Comparison of ENCODE assay signal across 17 cellular contexts in genomic region chr14:39766397-39767000, GRCh38.
DNase-seq lines count a peak whose midpoint lies in the region; ATAC-seq, FAIRE-seq and TF ChIP-seq lines count a peak whose summit lies in the region.
"Had no signal": no experiment of that assay in that cellular context is flagged by ENCODE, and none has a peak within 500 bp of the region (broad histone marks: within the 10 kb centered on the region; RNA-seq: fewer than 3 reads in every experiment).

No MANE protein-coding gene starts in this region.

- no peak overlapping the region for H2BK5ac ChIP-seq in H1 (ENCODE audit: low read depth, low read length)

- H2BK12ac ChIP-seq in H1 (ENCODE audit: low read depth, low read length) = no peak overlapping the region

- no peak overlapping the region for H3K4me3 Mint-ChIP-seq in MCF 10A (ENCODE audit: unreplicated experiment)
- H3K4me3 Mint-ChIP-seq: CD4-positive, alpha-beta T cell had no signal

- CTCF ChIA-PET in MCF 10A (lab: Yijun Ruan, JAX) = no interaction called here
- CTCF ChIA-PET in H1 (lab: Charles Lee; ENCODE audit: partially characterized antibody) = interaction anchor here (0.7 to 1.2 kb wide), 7 partner anchors 16 to 669 kb away, joined by 3 to 4 read pairs (median 3); no protein-coding TSS in a partner anchor

- H3K9me3 Mint-ChIP-seq in MCF 10A (ENCODE audit: unreplicated experiment) = no peaks in the 10 kb centered on the region
- H3K9me3 Mint-ChIP-seq: CD4-positive, alpha-beta T cell had no signal

- TF ChIP-seq RAD21 in H1 (IDR thresholded peaks at IDR 0.05 in 1 of 2, conservative IDR thresholded peaks at IDR 0.05 in 1 of 2; ENCODE audit: low read depth in 2 of 2, low read length in 2 of 2) = peak; percentile 39 to 45

- no peak for FAIRE-seq in H1 (lab: Jason Lieb, UNC)
- FAIRE-seq: K562 had no signal

- H2AK5ac ChIP-seq in H1 (ENCODE audit: low read depth, low read length) = no peak overlapping the region

- no peaks in the 10 kb centered on the region for H3K36me3 Mint-ChIP-seq in MCF 10A (ENCODE audit: insufficient read depth, unreplicated experiment)

- H3K14ac ChIP-seq in H1 (ENCODE audit: insufficient read length) = no peak overlapping the region

- no peak overlapping the region for H2AFZ ChIP-seq in H1 (ENCODE audit: low read length)

- POLR2A ChIA-PET in MCF 10A (lab: Yijun Ruan, JAX) = no interaction called here
- POLR2A ChIA-PET in H1 (lab: Charles Lee; ENCODE audit: partially characterized antibody) = no interaction called here

- H3K27me3 ChIP-seq in breast epithelium (no peaks in the 10 kb centered on the region), H1 (replicated peaks in 1 of 4; ENCODE audit: control insufficient read depth in 3 of 4, extremely low read depth in 1 of 4, insufficient read depth in 3 of 4, low read length in 3 of 4) (no peaks in the 10 kb centered on the region)
- H3K27me3 ChIP-seq: BE2C had no signal

- H3K79me2 ChIP-seq in H1 (ENCODE audit: control insufficient read depth in 1 of 2, insufficient read depth in 2 of 2, low read length in 2 of 2) = no peaks in the 10 kb centered on the region

- H3K4me1 ChIP-seq in breast epithelium (no peaks in the 10 kb centered on the region), H1 (replicated peaks in 1 of 4; ENCODE audit: control insufficient read depth in 3 of 4, insufficient read depth in 4 of 4, low read length in 3 of 4) (no peaks in the 10 kb centered on the region)
- H3K4me1 ChIP-seq: BE2C had no signal

- 80% methylated on average over 7 of the region's 7 CpGs; no CpG with 5 or more reads in 1 of the 2 experiments for WGBS in H1 (ENCODE audit: extremely low coverage in 1 of 2, insufficient coverage in 1 of 2, insufficient read length in 1 of 2, insufficient replicate concordance in 2 of 2, low coverage in 1 of 2, low lambda C conversion rate in 2 of 2, missing lambda C conversion rate in 1 of 2), 2 experiments

- no peak overlapping the region for H3K4ac ChIP-seq in H1 (replicated peaks; ENCODE audit: insufficient read length, low read depth, low read length)

- no peak overlapping the region for H3K27ac Mint-ChIP-seq in MCF 10A (ENCODE audit: low read depth, unreplicated experiment)
- H3K27ac Mint-ChIP-seq: CD4-positive, alpha-beta T cell had no signal

- ATAC-seq in GM18511 (IDR thresholded peaks at IDR 0.05; ENCODE audit: unreplicated experiment) (no peak), HG02884 (IDR thresholded peaks at IDR 0.05; ENCODE audit: unreplicated experiment) (no peak)
- ATAC-seq: K562 had no signal

- TF ChIP-seq POLR2A in breast epithelium (IDR thresholded peaks at IDR 0.05) (no peak), H1 (IDR thresholded peaks at IDR 0.05; ENCODE audit: control extremely low read depth in 1 of 2, low read depth in 2 of 2, low read length in 2 of 2) (no peak)

- no peak overlapping the region for H2BK120ac ChIP-seq in H1 (replicated peaks; ENCODE audit: low read depth, low read length)

- no peak overlapping the region for H2BK15ac ChIP-seq in H1 (ENCODE audit: low read length)

- no TSS peak for BruUV-seq in MCF 10A (replicated peaks; lab: Mats Ljungman, UMichigan)

- intact Hi-C loops in MCF 10A (cut with micrococcal nuclease) = no loop called here
- intact Hi-C loops in breast epithelium (cut with DNase I; ENCODE audit: low total_unique reads) = no loop called here

- H3K23me2 ChIP-seq in H1 (ENCODE audit: low read depth, low read length) = no peaks in the 10 kb centered on the region

- no peaks in the 10 kb centered on the region for H3K36me3 ChIP-seq in breast epithelium
- H3K36me3 ChIP-seq in H1 (ENCODE audit: control insufficient read depth in 2 of 4, insufficient read depth in 4 of 4, low read length in 3 of 4) = no peaks in the 10 kb centered on the region
- H3K36me3 ChIP-seq: BE2C, HAP-1 had no signal

- no peak overlapping the region for H3K56ac ChIP-seq in H1 (replicated peaks; ENCODE audit: insufficient read length, low read depth, low read length)

- TF ChIP-seq EP300 in H1 (IDR thresholded peaks at IDR 0.05; ENCODE audit: borderline replicate concordance in 1 of 2, low read depth in 2 of 2, low read length in 2 of 2) = no peak

- no peak overlapping the region for H4K91ac ChIP-seq in H1 (replicated peaks; ENCODE audit: insufficient read length, low read length)

- H4K8ac ChIP-seq in H1 (ENCODE audit: extremely low read depth, insufficient read depth, low read length) = no peak overlapping the region

- no peaks in the 10 kb centered on the region for H3K9me3 ChIP-seq in breast epithelium
- no peaks in the 10 kb centered on the region for H3K9me3 ChIP-seq in H1 (ENCODE audit: insufficient read depth in 2 of 2, low read depth in 1 of 2, low read length in 1 of 2)
- H3K9me3 ChIP-seq: BE2C, HAP-1 had no signal

- H3K4me1 Mint-ChIP-seq in MCF 10A (ENCODE audit: insufficient read depth, unreplicated experiment) = peaks cover 6% of the 10 kb centered on the region

- H3K27me3 Mint-ChIP-seq in MCF 10A (ENCODE audit: insufficient read depth, unreplicated experiment) = peaks cover 65% of the 10 kb centered on the region
- H3K27me3 Mint-ChIP-seq: CD4-positive, alpha-beta T cell had no signal

- H2BK20ac ChIP-seq in H1 (ENCODE audit: low read length) = no peak overlapping the region

- no peak overlapping the region for H3K27ac ChIP-seq in breast epithelium
- H3K27ac ChIP-seq in H1 (ENCODE audit: low read depth, low read length) = no peak overlapping the region

- H3K9ac ChIP-seq in H1 (replicated peaks in 1 of 4; ENCODE audit: extremely low read depth in 1 of 4, low read depth in 3 of 4, low read length in 3 of 4) = no peak overlapping the region

- H3K4me3 ChIP-seq in breast epithelium (no peak overlapping the region), H1 (ENCODE audit: extremely low read depth in 1 of 4, insufficient read depth in 2 of 4, low read depth in 3 of 4, low read length in 4 of 4) (no peak overlapping the region)
- H3K4me3 ChIP-seq: HAP-1, K562 had no signal

- no peak overlapping the region for H4K5ac ChIP-seq in H1 (ENCODE audit: insufficient read length, low read depth, low read length)

- H3K23ac ChIP-seq in H1 (ENCODE audit: insufficient read length) = no peak overlapping the region

- TF ChIP-seq CTCF in MCF 10A (IDR thresholded peaks at IDR 0.05; ENCODE audit: unreplicated experiment) (no peak), breast epithelium (IDR thresholded peaks at IDR 0.05) (no peak), H1 (IDR thresholded peaks at IDR 0.05; ENCODE audit: control extremely low read depth in 1 of 3, insufficient read depth in 1 of 3, low read depth in 1 of 3, low read length in 3 of 3) (peak; percentile 28 to 61 (median 47); a peak in 3 of 4 replicates)

- no peak overlapping the region for H3K4me2 ChIP-seq in H1 (ENCODE audit: insufficient read depth in 1 of 2, low read depth in 2 of 2, low read length in 2 of 2)

- DNase-seq in MCF 10A (ENCODE audit: unreplicated experiment) (peak; percentile 1), breast epithelium (ENCODE audit: low spot score in 2 of 2) (no peak), NCI-H69 (lab: John Stamatoyannopoulos, UW) (peak; percentile 15), H1 (ENCODE audit: low read depth in 1 of 2, low spot score in 2 of 2) (no peak), DMS153 (lab: John Stamatoyannopoulos, UW) (no peak)
- DNase-seq: BE2C; CD4-positive, alpha-beta T cell; DMS79; NCI-H1048; NCI-H1436 treated with DMSO at 0.1 percent for 48 hours; NCI-H2081; NCI-H774; T-helper 1 cell had no signal

- no peaks in the 10 kb centered on the region for H4K20me1 ChIP-seq in H1 (replicated peaks in 1 of 2; ENCODE audit: control insufficient read depth in 1 of 2, insufficient read depth in 2 of 2, low read length in 2 of 2)

- no peak overlapping the region for H3K18ac ChIP-seq in H1 (ENCODE audit: extremely low read depth, low read length)

- H3K79me1 ChIP-seq in H1 (ENCODE audit: low read depth, low read length) = no peaks in the 10 kb centered on the region

TF ChIP-seq in H1, 55 proteins besides CTCF, POLR2A, EP300 and RAD21:
- TF ChIP-seq USF2 (IDR thresholded peaks at IDR 0.05; ENCODE audit: low read length) = no peak
- TF ChIP-seq NANOG (IDR thresholded peaks at IDR 0.05; ENCODE audit: insufficient read depth, low read depth, low read length, poor library complexity, severe bottlenecking) = no peak
- TF ChIP-seq MAX (IDR thresholded peaks at IDR 0.05) = no peak
- TF ChIP-seq CBX5 (IDR thresholded peaks at IDR 0.05; ENCODE audit: low read depth, low read length) = no peak
- TF ChIP-seq SUZ12 (IDR thresholded peaks at IDR 0.05; ENCODE audit: low read length) = no peak
- no peak for TF ChIP-seq CHD1 (IDR thresholded peaks at IDR 0.05; ENCODE audit: low read depth, low read length)
- no peak for TF ChIP-seq HDAC2 (IDR thresholded peaks at IDR 0.05; ENCODE audit: borderline replicate concordance in 1 of 2, low read depth in 2 of 2, low read length in 2 of 2)
- TF ChIP-seq MAFK (IDR thresholded peaks at IDR 0.05; ENCODE audit: low read depth, low read length) = no peak
- TF ChIP-seq ASH2L (IDR thresholded peaks at IDR 0.05; ENCODE audit: low read length) = no peak
- TF ChIP-seq BACH1 (IDR thresholded peaks at IDR 0.05; ENCODE audit: low read length) = no peak
- TF ChIP-seq TCF12 (IDR thresholded peaks at IDR 0.05; ENCODE audit: low read depth, low read length) = no peak
- TF ChIP-seq CREB1 (IDR thresholded peaks at IDR 0.05) = no peak
- no peak for TF ChIP-seq FOSL1 (IDR thresholded peaks at IDR 0.05; ENCODE audit: insufficient read depth, low read depth, low read length)
- no peak for TF ChIP-seq JUN (IDR thresholded peaks at IDR 0.05; ENCODE audit: low read depth, low read length)
- TF ChIP-seq JUND (IDR thresholded peaks at IDR 0.05; ENCODE audit: low read length) = no peak

Comparison
In these comparisons a context has a peak if more than half of its experiments do, and no peak if none do; other contexts are left out.
1. DNase-seq: peak in MCF 10A (single experiment) and NCI-H69 (single experiment); none in breast epithelium (0 of 2), H1 (0 of 2) and DMS153 (single experiment).
2. CTCF ChIP-seq: peak in H1 (3 of 3); none in MCF 10A (single experiment) and breast epithelium (0 of 3).